ENCODE assay signal across 22 cellular contexts in the genomic region with DNA sequence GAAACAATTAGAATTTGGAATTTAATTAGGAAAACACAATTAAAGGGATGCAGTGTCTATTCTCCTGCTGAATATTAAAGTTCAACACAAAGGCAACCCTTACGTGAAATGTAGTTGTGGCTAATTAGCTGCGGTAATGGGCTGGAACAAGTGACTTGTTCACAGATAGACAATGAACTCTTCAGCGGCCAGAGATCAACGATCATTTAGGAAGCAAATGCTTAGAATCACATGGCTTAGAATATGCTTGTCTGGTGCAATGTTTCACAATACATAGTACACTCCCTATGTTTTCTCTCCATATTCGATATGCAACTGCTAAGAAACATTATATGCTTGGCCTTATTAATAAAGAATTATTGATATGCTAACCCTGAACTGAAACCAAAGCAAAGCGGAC. TPM values are rescaled to one million over a fixed set of nuclear protein-coding genes. Genes with fewer than 3 reads are reported as not detected.
"Had no signal": no experiment of that assay in that cellular context is flagged by ENCODE, and none has a peak within 500 bp of the region (broad histone marks: within the 10 kb centered on the region; RNA-seq: fewer than 3 reads in every experiment).

No MANE protein-coding gene starts in this region.

- H3K4me3 ChIP-seq: body of pancreas, left lung, tibial nerve had no signal

- H3K36me3 ChIP-seq: left lung, tibial nerve, WERI-Rb-1 had no signal

- H3K4me3 Mint-ChIP-seq: activated naive CD8-positive, alpha-beta T cell treated with anti-CD3 and anti-CD28 coated beads, Interleukin-2, amount 10 ng/mL, durations not matched to agents 7 days and 5 days; activated T-helper 1 cell treated with anti-CD3 and anti-CD28 coated beads, Interleukin-12 subunit alpha, Interleukin-12 subunit beta, Interleukin-2, Interleukin-4 antibody, amounts not matched to agents 30 ng/mL and 10 ng/mL and 1 ng/mL, durations not matched to agents 14 hours and 24 hours and 36 hours; effector memory CD8-positive, alpha-beta T cell had no signal

- DNase-seq: activated CD4-positive, alpha-beta T cell treated with anti-CD3 and anti-CD28 coated beads, Interleukin-2, amount 50 U/mL, for 48 hours; activated gamma-delta T cell treated with Interleukin-2 at 50 U/mL for 16 hours; activated naive CD8-positive, alpha-beta T cell treated with anti-CD3 and anti-CD28 coated beads, Interleukin-2, amount 10 ng/mL, durations not matched to agents 7 days and 5 days; activated T-cell treated with anti-CD3 and anti-CD28 coated beads for 4 hours; body of pancreas; effector memory CD8-positive, alpha-beta T cell; foreskin keratinocyte; glutamatergic neuron; kidney; left lung; mammary epithelial cell; occipital lobe; posterior cingulate gyrus; retina; stimulated activated CD4-positive, alpha-beta T cell treated with anti-CD3 and anti-CD28 coated beads, Interleukin-2, amount 100 ng/mL, for 24 hours; stimulated activated naive CD8-positive, alpha-beta T cell treated with anti-CD3 and anti-CD28 coated beads, Interleukin-15, Interleukin-2, amounts not matched to agents 100 U/mL and 50 U/mL, for 24 hours; substantia nigra; T-helper 2 cell; WERI-Rb-1 had no signal

- H3K27ac Mint-ChIP-seq: activated naive CD8-positive, alpha-beta T cell treated with anti-CD3 and anti-CD28 coated beads, Interleukin-2, amount 10 ng/mL, durations not matched to agents 7 days and 5 days; activated T-helper 1 cell treated with anti-CD3 and anti-CD28 coated beads, Interleukin-12 subunit alpha, Interleukin-12 subunit beta, Interleukin-2, Interleukin-4 antibody, amounts not matched to agents 30 ng/mL and 10 ng/mL and 1 ng/mL, durations not matched to agents 14 hours and 24 hours and 36 hours; effector memory CD8-positive, alpha-beta T cell had no signal

- H3K9me3 ChIP-seq: body of pancreas, left lung, tibial nerve had no signal

- H3K27ac ChIP-seq: body of pancreas, foreskin keratinocyte, left lung, tibial nerve, WERI-Rb-1 had no signal

- H3K9me3 Mint-ChIP-seq: activated naive CD8-positive, alpha-beta T cell treated with anti-CD3 and anti-CD28 coated beads, Interleukin-2, amount 10 ng/mL, durations not matched to agents 7 days and 5 days; activated T-helper 1 cell treated with anti-CD3 and anti-CD28 coated beads, Interleukin-12 subunit alpha, Interleukin-12 subunit beta, Interleukin-2, Interleukin-4 antibody, amounts not matched to agents 30 ng/mL and 10 ng/mL and 1 ng/mL, durations not matched to agents 14 hours and 24 hours and 36 hours; effector memory CD8-positive, alpha-beta T cell had no signal

- H3K36me3 Mint-ChIP-seq: activated naive CD8-positive, alpha-beta T cell treated with anti-CD3 and anti-CD28 coated beads, Interleukin-2, amount 10 ng/mL, durations not matched to agents 7 days and 5 days had no signal

- ATAC-seq: body of pancreas; effector memory CD8-positive, alpha-beta T cell; foreskin keratinocyte; stimulated activated naive CD8-positive, alpha-beta T cell treated with anti-CD3 and anti-CD28 coated beads, Interleukin-15, Interleukin-2, amounts not matched to agents 100 U/mL and 50 U/mL, for 24 hours had no signal

- H3K27me3 ChIP-seq: tibial nerve had no signal

- H3K4me1 ChIP-seq: foreskin keratinocyte had no signal

RNA-seq across cellular contexts. Expression of gene MTUS2, which starts 25.8 kb away (rescaled TPM):
- total RNA-seq: activated naive CD8-positive, alpha-beta T cell treated with anti-CD3 and anti-CD28 coated beads, Interleukin-2, amount 10 ng/mL, durations not matched to agents 7 days and 5 days; activated T-helper 1 cell treated with anti-CD3 and anti-CD28 coated beads, Interleukin-12 subunit alpha, Interleukin-12 subunit beta, Interleukin-2, Interleukin-4 antibody, amounts not matched to agents 30 ng/mL and 10 ng/mL and 1 ng/mL, durations not matched to agents 14 hours and 24 hours and 36 hours; dermis microvascular lymphatic vessel endothelial cell; foreskin keratinocyte had no signal
